Comparison of ENCODE assay signal across 10 cellular contexts in the genomic region with DNA sequence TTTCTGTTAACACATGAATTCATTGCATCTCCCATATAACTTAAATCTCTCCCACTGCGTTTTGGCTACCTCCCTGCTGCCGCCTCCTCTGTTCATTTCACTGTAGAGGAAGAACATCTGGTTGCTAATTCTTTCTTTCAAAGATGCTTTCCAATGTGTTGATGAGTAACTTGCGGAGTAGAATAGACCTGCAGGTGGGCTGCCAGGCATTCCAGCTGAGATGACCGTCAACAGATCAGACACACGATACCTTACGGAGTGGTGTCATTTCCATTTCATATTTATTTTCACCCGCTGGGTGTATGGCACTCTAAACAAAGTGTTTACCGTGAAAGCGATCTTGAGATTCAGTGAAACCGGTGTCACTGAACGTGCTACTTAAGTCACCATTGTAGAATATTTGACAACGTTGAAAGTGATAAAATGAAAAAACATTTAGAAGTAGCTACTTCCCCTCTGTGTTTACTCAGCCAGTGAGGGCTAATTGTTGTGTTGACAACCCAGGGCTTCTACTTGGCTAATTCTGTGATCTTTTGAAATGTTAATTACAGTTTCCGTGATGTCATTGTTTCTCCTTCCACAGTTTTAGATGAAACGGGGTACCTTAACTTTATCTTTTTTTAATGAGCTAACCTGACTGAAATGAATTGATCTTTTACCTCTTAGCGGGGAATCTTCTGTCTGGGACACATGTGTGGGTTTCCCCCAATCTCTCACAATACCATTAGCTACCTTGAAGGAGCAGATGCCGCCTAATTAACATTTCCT.
DNase-seq lines count a peak whose midpoint lies in the region; ATAC-seq and TF ChIP-seq lines count a peak whose summit lies in the region.
"Had no signal": no experiment of that assay in that cellular context is flagged by ENCODE, and none has a peak within 500 bp of the region (broad histone marks: within the 10 kb centered on the region; RNA-seq: fewer than 3 reads in every experiment).

No MANE protein-coding gene starts in this region.

- peak; percentile 64 to 86 for ATAC-seq in stimulated activated naive B cell treated with anti-CD40 and anti-IgM and Interleukin-4, amounts not matched to agents 10 μg/mL and 1 μg/mL and 100 μg/mL, for 72 hours (replicated peaks)

- peaks cover 20% of the 10 kb centered on the region for H3K27me3 Mint-ChIP-seq in activated T-cell treated with anti-CD3 and anti-CD28 coated beads, Interleukin-2, amount 50 U/mL, for 24 hours
- H3K27me3 Mint-ChIP-seq in endothelial cell (ENCODE audit: unreplicated experiment) = no peaks in the 10 kb centered on the region
- H3K27me3 Mint-ChIP-seq in stimulated activated naive B cell treated with anti-CD40 and anti-IgM and Interleukin-4, amounts not matched to agents 10 μg/mL and 1 μg/mL and 100 μg/mL, for 72 hours = peaks cover 0 to 19% of the 10 kb centered on the region in 2 donors

- H3K9me3 Mint-ChIP-seq in activated T-cell treated with anti-CD3 and anti-CD28 coated beads, Interleukin-2, amount 50 U/mL, for 24 hours = no peaks in the 10 kb centered on the region
- H3K9me3 Mint-ChIP-seq in endothelial cell (ENCODE audit: unreplicated experiment) = no peaks in the 10 kb centered on the region
- no peaks in the 10 kb centered on the region for H3K9me3 Mint-ChIP-seq in stimulated activated naive B cell treated with anti-CD40 and anti-IgM and Interleukin-4, amounts not matched to agents 10 μg/mL and 1 μg/mL and 100 μg/mL, for 72 hours

- DNase-seq in activated T-cell treated with anti-CD3 and anti-CD28 coated beads, Interleukin-2, amount 50 U/mL, for 24 hours = no peak
- DNase-seq in activated T-cell treated with anti-CD3 and anti-CD28 coated beads, Interleukin-2, amount 50 U/mL, for 1 hour = no peak
- DNase-seq in NCI-H1417 (lab: John Stamatoyannopoulos, UW) (peak; percentile 57 to 89 (median 59)), endothelial cell (ENCODE audit: low spot score) (no peak), foreskin melanocyte (no peak), DMS79 (lab: John Stamatoyannopoulos, UW) (no peak), MV-4-11 (lab: John Stamatoyannopoulos, UW) (no peak)
- DNase-seq in stimulated activated naive B cell treated with anti-CD40 and anti-IgM and Interleukin-4, amounts not matched to agents 10 μg/mL and 1 μg/mL and 100 μg/mL, for 72 hours = no peak
- DNase-seq: BE2C, HCEC 1CT had no signal

- H3K4me1 Mint-ChIP-seq in activated T-cell treated with anti-CD3 and anti-CD28 coated beads, Interleukin-2, amount 50 U/mL, for 24 hours (ENCODE audit: low read depth) = peaks cover 4% of the 10 kb centered on the region
- H3K4me1 Mint-ChIP-seq in endothelial cell (ENCODE audit: unreplicated experiment) = peaks cover 49% of the 10 kb centered on the region
- peaks cover 0 to 12% of the 10 kb centered on the region in 2 donors for H3K4me1 Mint-ChIP-seq in stimulated activated naive B cell treated with anti-CD40 and anti-IgM and Interleukin-4, amounts not matched to agents 10 μg/mL and 1 μg/mL and 100 μg/mL, for 72 hours

- H3K4me3 Mint-ChIP-seq in activated T-cell treated with anti-CD3 and anti-CD28 coated beads, Interleukin-2, amount 50 U/mL, for 24 hours = peak overlapping the region; percentile 44
- peak overlapping the region; percentile 86 for H3K4me3 Mint-ChIP-seq in endothelial cell (ENCODE audit: unreplicated experiment)
- H3K4me3 Mint-ChIP-seq in stimulated activated naive B cell treated with anti-CD40 and anti-IgM and Interleukin-4, amounts not matched to agents 10 μg/mL and 1 μg/mL and 100 μg/mL, for 72 hours = peak overlapping the region; percentile 14 to 81

- H3K36me3 Mint-ChIP-seq in activated T-cell treated with anti-CD3 and anti-CD28 coated beads, Interleukin-2, amount 50 U/mL, for 24 hours (ENCODE audit: low read depth) = no peaks in the 10 kb centered on the region
- H3K36me3 Mint-ChIP-seq in endothelial cell (ENCODE audit: low read depth, unreplicated experiment) = no peaks in the 10 kb centered on the region
- H3K36me3 Mint-ChIP-seq in stimulated activated naive B cell treated with anti-CD40 and anti-IgM and Interleukin-4, amounts not matched to agents 10 μg/mL and 1 μg/mL and 100 μg/mL, for 72 hours = no peaks in the 10 kb centered on the region

- no peak for TF ChIP-seq CTCF in endothelial cell (IDR thresholded peaks at IDR 0.05; ENCODE audit: unreplicated experiment)

- no peak overlapping the region for H3K27ac Mint-ChIP-seq in activated T-cell treated with anti-CD3 and anti-CD28 coated beads, Interleukin-2, amount 50 U/mL, for 24 hours
- peak overlapping the region; percentile 90 for H3K27ac Mint-ChIP-seq in endothelial cell (ENCODE audit: unreplicated experiment)
- H3K27ac Mint-ChIP-seq in stimulated activated naive B cell treated with anti-CD40 and anti-IgM and Interleukin-4, amounts not matched to agents 10 μg/mL and 1 μg/mL and 100 μg/mL, for 72 hours = peak overlapping the region; percentile 6

Comparison
In these comparisons a context has a peak if more than half of its experiments do, and no peak if none do; other contexts are left out.
1. DNase-seq: peak in NCI-H1417 (3 of 3); none in activated T-cell treated with anti-CD3 and anti-CD28 coated beads, Interleukin-2, amount 50 U/mL, for 24 hours (single experiment), activated T-cell treated with anti-CD3 and anti-CD28 coated beads, Interleukin-2, amount 50 U/mL, for 1 hour (single experiment), endothelial cell (single experiment), stimulated activated naive B cell treated with anti-CD40 and anti-IgM and Interleukin-4, amounts not matched to agents 10 μg/mL and 1 μg/mL and 100 μg/mL, for 72 hours (single experiment), foreskin melanocyte (single experiment), DMS79 (single experiment) and MV-4-11 (single experiment).
2. Peak in every context shown above with its lines, with median percentiles within 50 percentile points of each other: H3K4me3 Mint-ChIP-seq.